ENCODE assay signal across 8 cellular contexts in the genomic region with DNA sequence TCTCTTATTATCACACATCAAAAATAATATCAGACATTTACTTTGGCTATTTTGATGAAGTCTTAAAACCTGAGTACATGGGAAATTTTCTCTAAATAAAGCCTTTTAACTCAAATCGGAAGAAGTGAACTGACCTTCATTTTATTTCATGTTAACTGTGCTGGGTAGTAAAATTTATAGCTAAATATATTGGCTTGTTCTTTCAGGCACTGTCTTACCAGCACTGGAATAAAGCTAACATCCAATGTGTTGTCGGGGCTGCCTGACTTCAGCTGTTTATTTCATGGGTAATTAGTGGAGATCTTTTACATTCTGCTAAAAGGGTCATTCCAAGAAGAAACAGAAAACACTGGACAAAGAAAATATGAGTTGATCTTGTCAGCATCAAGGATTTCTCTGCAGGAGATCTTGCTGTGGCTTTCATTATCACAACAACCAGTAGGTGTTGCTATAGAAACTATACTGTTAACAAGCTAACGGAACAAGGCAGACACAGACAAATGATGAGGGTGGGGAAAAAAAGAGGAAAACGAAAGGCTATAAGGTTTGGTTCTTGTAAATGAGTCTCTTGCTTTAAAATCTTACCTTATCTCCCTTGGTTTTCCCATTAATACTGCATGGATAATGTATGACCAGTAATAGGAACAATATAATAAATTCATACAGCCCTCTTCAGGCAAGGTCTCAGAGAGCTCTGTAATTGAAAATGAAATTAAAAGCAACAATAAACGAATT.
DNase-seq lines count a peak whose midpoint lies in the region; ATAC-seq and TF ChIP-seq lines count a peak whose summit lies in the region.

No MANE protein-coding gene starts in this region.

- H3K27me3 Mint-ChIP-seq in stimulated activated naive CD8-positive, alpha-beta T cell treated with anti-CD3 and anti-CD28 coated beads, Interleukin-15, Interleukin-2, amounts not matched to agents 100 ng/mL and 50 ng/mL, for 24 hours = peaks cover 14% of the 10 kb centered on the region
- H3K27me3 Mint-ChIP-seq in stimulated activated naive CD8-positive, alpha-beta T cell treated with anti-CD3 and anti-CD28 coated beads, Interleukin-15, amount 100 ng/mL, for 72 hours = no peaks in the 10 kb centered on the region

- H3K27ac Mint-ChIP-seq in stimulated activated naive CD8-positive, alpha-beta T cell treated with anti-CD3 and anti-CD28 coated beads, Interleukin-15, Interleukin-2, amounts not matched to agents 100 ng/mL and 50 ng/mL, for 24 hours = peak overlapping the region; percentile 33
- H3K27ac Mint-ChIP-seq in stimulated activated naive CD8-positive, alpha-beta T cell treated with anti-CD3 and anti-CD28 coated beads, Interleukin-15, amount 100 ng/mL, for 72 hours = no peak overlapping the region

- no peaks in the 10 kb centered on the region for H3K36me3 Mint-ChIP-seq in stimulated activated naive CD8-positive, alpha-beta T cell treated with anti-CD3 and anti-CD28 coated beads, Interleukin-15, Interleukin-2, amounts not matched to agents 100 ng/mL and 50 ng/mL, for 24 hours (ENCODE audit: low read depth)

- H3K9me3 Mint-ChIP-seq in stimulated activated naive CD8-positive, alpha-beta T cell treated with anti-CD3 and anti-CD28 coated beads, Interleukin-15, Interleukin-2, amounts not matched to agents 100 ng/mL and 50 ng/mL, for 24 hours = no peaks in the 10 kb centered on the region
- H3K9me3 Mint-ChIP-seq in stimulated activated naive CD8-positive, alpha-beta T cell treated with anti-CD3 and anti-CD28 coated beads, Interleukin-15, amount 100 ng/mL, for 72 hours = no peaks in the 10 kb centered on the region

- peak overlapping the region; percentile 39 for H3K4me3 Mint-ChIP-seq in stimulated activated naive CD8-positive, alpha-beta T cell treated with anti-CD3 and anti-CD28 coated beads, Interleukin-15, Interleukin-2, amounts not matched to agents 100 ng/mL and 50 ng/mL, for 24 hours
- H3K4me3 Mint-ChIP-seq in stimulated activated naive CD8-positive, alpha-beta T cell treated with anti-CD3 and anti-CD28 coated beads, Interleukin-15, amount 100 ng/mL, for 72 hours = no peak overlapping the region

- no peak overlapping the region for H3K4me3 ChIP-seq in astrocyte of the cerebellum (ENCODE audit: low read depth, low read length)

- H3K4me1 Mint-ChIP-seq in stimulated activated naive CD8-positive, alpha-beta T cell treated with anti-CD3 and anti-CD28 coated beads, Interleukin-15, Interleukin-2, amounts not matched to agents 100 ng/mL and 50 ng/mL, for 24 hours (ENCODE audit: low read depth) = peaks cover 9% of the 10 kb centered on the region
- H3K4me1 Mint-ChIP-seq in stimulated activated naive CD8-positive, alpha-beta T cell treated with anti-CD3 and anti-CD28 coated beads, Interleukin-15, amount 100 ng/mL, for 72 hours = no peaks in the 10 kb centered on the region

- no peak for DNase-seq in stimulated activated naive CD8-positive, alpha-beta T cell treated with anti-CD3 and anti-CD28 coated beads, Interleukin-15, amount 100 ng/mL, for 72 hours
- DNase-seq in NCI-H1105 treated with DMSO at 0.1 percent for 48 hours (lab: John Stamatoyannopoulos, UW) = peak; percentile 44
- DNase-seq in astrocyte of the cerebellum (ENCODE audit: low read depth) = peak; percentile 66
- DNase-seq in non-pigmented ciliary epithelial cell (ENCODE audit: low read depth) = peak; percentile 46
- no peak for DNase-seq in activated CD4-positive, alpha-beta T cell treated with anti-CD3 and anti-CD28 coated beads, Interleukin-2, amount 50 U/mL, for 4 hours
- DNase-seq in HuH-7.5 (ENCODE audit: low spot score) = no peak

- in situ Hi-C loops in astrocyte of the cerebellum (cut with HindIII; ENCODE audit: low sequenced_read_pairs) = no loop called here

- no peak for TF ChIP-seq CTCF in astrocyte of the cerebellum (IDR thresholded peaks at IDR 0.05; ENCODE audit: low read depth, low read length, missing control alignments)

- no peak for ATAC-seq in stimulated activated naive CD8-positive, alpha-beta T cell treated with anti-CD3 and anti-CD28 coated beads, Interleukin-15, amount 100 ng/mL, for 72 hours
- peak; percentile 77 for ATAC-seq in HG02870 (IDR thresholded peaks at IDR 0.05; ENCODE audit: unreplicated experiment)

Comparison
In these comparisons a context has a peak if more than half of its experiments do, and no peak if none do; other contexts are left out.
1. DNase-seq: peak in NCI-H1105 treated with DMSO at 0.1 percent for 48 hours (single experiment), astrocyte of the cerebellum (single experiment) and non-pigmented ciliary epithelial cell (single experiment); none in stimulated activated naive CD8-positive, alpha-beta T cell treated with anti-CD3 and anti-CD28 coated beads, Interleukin-15, amount 100 ng/mL, for 72 hours (0 of 2), activated CD4-positive, alpha-beta T cell treated with anti-CD3 and anti-CD28 coated beads, Interleukin-2, amount 50 U/mL, for 4 hours (0 of 2) and HuH-7.5 (single experiment).